In the genomic region with DNA sequence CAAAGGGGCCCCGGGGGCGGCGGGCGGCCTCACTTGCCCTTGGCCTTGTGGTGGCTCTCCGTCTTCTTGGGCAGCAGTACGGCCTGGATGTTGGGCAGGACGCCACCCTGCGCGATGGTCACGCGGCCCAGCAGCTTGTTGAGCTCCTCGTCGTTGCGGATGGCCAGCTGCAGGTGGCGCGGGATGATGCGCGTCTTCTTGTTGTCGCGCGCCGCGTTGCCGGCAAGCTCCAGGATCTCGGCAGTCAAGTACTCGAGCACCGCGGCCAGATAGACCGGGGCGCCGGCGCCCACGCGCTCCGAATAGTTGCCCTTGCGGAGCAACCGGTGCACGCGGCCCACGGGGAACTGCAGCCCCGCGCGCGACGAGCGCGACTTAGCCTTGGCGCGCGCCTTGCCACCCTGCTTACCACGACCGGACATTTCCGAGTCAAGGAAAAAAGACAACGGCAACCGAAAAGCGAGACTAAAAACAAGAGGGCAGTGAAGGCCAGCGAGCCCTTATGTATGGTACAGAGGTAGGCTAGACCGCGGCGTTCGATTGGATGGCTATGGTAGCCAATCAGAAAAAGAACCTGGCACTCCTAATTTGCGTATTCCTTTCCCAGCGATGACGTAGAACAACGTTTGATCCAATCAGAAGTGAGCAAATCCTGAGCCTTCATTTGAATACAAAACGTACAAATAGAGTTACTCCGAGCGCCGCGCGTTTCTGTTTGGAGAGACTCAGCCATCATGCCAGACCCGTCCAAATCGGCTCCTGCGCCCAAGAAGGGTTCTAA, we compare ENCODE assay signal across 8 cellular contexts. TPM values are rescaled to one million over a fixed set of nuclear protein-coding genes. Genes with fewer than 3 reads are reported as not detected.
DNase-seq lines count a peak whose midpoint lies in the region; ATAC-seq and TF ChIP-seq lines count a peak whose summit lies in the region.

No MANE protein-coding gene starts in this region.

- peaks cover 0 to 15% (median 3%) of the 10 kb centered on the region in 4 donors for H3K4me1 ChIP-seq in Peyer's patch

- peak; percentile 88 for ATAC-seq in GM21528 (IDR thresholded peaks at IDR 0.05; ENCODE audit: low FRiP score, unreplicated experiment)
- peak; percentile 90 for ATAC-seq in stimulated activated naive CD8-positive, alpha-beta T cell treated with anti-CD3 and anti-CD28 coated beads, Interleukin-15, Interleukin-2, amounts not matched to agents 100 U/mL and 50 U/mL, for 24 hours

- no peaks in the 10 kb centered on the region for H3K36me3 ChIP-seq in Peyer's patch

- H3K27me3 ChIP-seq in Peyer's patch: no peaks in the 10 kb centered on the region

- H3K27me3 Mint-ChIP-seq in activated T-helper 2 cell treated with anti-CD3 and anti-CD28 coated beads, Interferon-gamma antibody, Interleukin-2, Interleukin-4, amounts not matched to agents 10 μg/mL and 5 μg/mL and 100 μg/mL, durations not matched to agents 14 hours and 24 hours and 36 hours (ENCODE audit: low read depth): no peaks in the 10 kb centered on the region
- peaks cover 9% of the 10 kb centered on the region for H3K27me3 Mint-ChIP-seq in nephron (ENCODE audit: low read depth)

- peak overlapping the region; percentile 99 for H3K27ac Mint-ChIP-seq in activated T-helper 2 cell treated with anti-CD3 and anti-CD28 coated beads, Interferon-gamma antibody, Interleukin-2, Interleukin-4, amounts not matched to agents 10 μg/mL and 5 μg/mL and 100 μg/mL, durations not matched to agents 14 hours and 24 hours and 36 hours
- H3K27ac Mint-ChIP-seq in nephron: peak overlapping the region; percentile 83 to 97 (median 94)

- no peaks in the 10 kb centered on the region for H3K9me3 Mint-ChIP-seq in activated T-helper 2 cell treated with anti-CD3 and anti-CD28 coated beads, Interferon-gamma antibody, Interleukin-2, Interleukin-4, amounts not matched to agents 10 μg/mL and 5 μg/mL and 100 μg/mL, durations not matched to agents 14 hours and 24 hours and 36 hours
- no peaks in the 10 kb centered on the region for H3K9me3 Mint-ChIP-seq in nephron

- peaks cover 42% of the 10 kb centered on the region for H3K4me1 Mint-ChIP-seq in activated T-helper 2 cell treated with anti-CD3 and anti-CD28 coated beads, Interferon-gamma antibody, Interleukin-2, Interleukin-4, amounts not matched to agents 10 μg/mL and 5 μg/mL and 100 μg/mL, durations not matched to agents 14 hours and 24 hours and 36 hours (ENCODE audit: low read depth)
- peaks cover 25% of the 10 kb centered on the region for H3K4me1 Mint-ChIP-seq in nephron

- H3K4me3 ChIP-seq in Peyer's patch (peak overlapping the region; percentile 56 to 65 (median 58)), fibroblast of pulmonary artery (replicated peaks; ENCODE audit: low read depth, low read length) (peak overlapping the region; percentile 79)

- DNase-seq in DMS153 (lab: John Stamatoyannopoulos, UW): peak; percentile 100
- peak; percentile 100 for DNase-seq in HuH-7 (ENCODE audit: low spot score)
- DNase-seq in Peyer's patch: peak; percentile 86 to 95 (median 90)
- DNase-seq in activated T-helper 2 cell treated with anti-CD3 and anti-CD28 coated beads, Interferon-gamma antibody, Interleukin-2, Interleukin-4, amounts not matched to agents 10 μg/mL and 5 μg/mL and 100 μg/mL, durations not matched to agents 14 hours and 24 hours and 36 hours (ENCODE audit: low spot score): peak; percentile 89
- peak; percentile 99 for DNase-seq in fibroblast of pulmonary artery (ENCODE audit: low read depth)
- peak; percentile 80 for DNase-seq in stimulated activated naive CD8-positive, alpha-beta T cell treated with anti-CD3 and anti-CD28 coated beads, Interleukin-15, Interleukin-2, amounts not matched to agents 100 U/mL and 50 U/mL, for 24 hours

- H3K36me3 Mint-ChIP-seq in activated T-helper 2 cell treated with anti-CD3 and anti-CD28 coated beads, Interferon-gamma antibody, Interleukin-2, Interleukin-4, amounts not matched to agents 10 μg/mL and 5 μg/mL and 100 μg/mL, durations not matched to agents 14 hours and 24 hours and 36 hours (ENCODE audit: low read depth): peaks cover 23% of the 10 kb centered on the region
- H3K36me3 Mint-ChIP-seq in nephron (ENCODE audit: low read depth): peaks cover 7% of the 10 kb centered on the region

- peak overlapping the region; percentile 84 to 94 (median 90) for H3K27ac ChIP-seq in Peyer's patch

- TF ChIP-seq POLR2A in Peyer's patch (IDR thresholded peaks at IDR 0.05): peak; percentile 54 to 70

- TF ChIP-seq CTCF in Peyer's patch (IDR thresholded peaks at IDR 0.05): peak in 4 of 6 experiments; percentile 11 to 58 (median 48)
- no peak for TF ChIP-seq CTCF in fibroblast of pulmonary artery (IDR thresholded peaks at IDR 0.05; ENCODE audit: low read length, missing control alignments)
- peak in 2 of 3 experiments; percentile 27 to 42 for TF ChIP-seq CTCF in nephron (IDR thresholded peaks at IDR 0.05; ENCODE audit: unreplicated experiment in 3 of 3)

- intact Hi-C loops in activated T-helper 2 cell treated with anti-CD3 and anti-CD28 coated beads, Interferon-gamma antibody, Interleukin-2, Interleukin-4, amounts not matched to agents 10 μg/mL and 5 μg/mL and 100 μg/mL, durations not matched to agents 14 hours and 24 hours and 36 hours (cut with micrococcal nuclease): loop anchor here (1.0 to 5.0 kb wide), 5 partner anchors 51 to 375 kb away; a partner anchor contains a TSS

- no peaks in the 10 kb centered on the region for H3K9me3 ChIP-seq in Peyer's patch

- H3K4me3 Mint-ChIP-seq in activated T-helper 2 cell treated with anti-CD3 and anti-CD28 coated beads, Interferon-gamma antibody, Interleukin-2, Interleukin-4, amounts not matched to agents 10 μg/mL and 5 μg/mL and 100 μg/mL, durations not matched to agents 14 hours and 24 hours and 36 hours (ENCODE audit: low read depth): peak overlapping the region; percentile 98
- H3K4me3 Mint-ChIP-seq in nephron: peak overlapping the region; percentile 94 to 97 (median 96)

RNA-seq across cellular contexts. Expression of a gene that starts 29.6 kb away (rescaled TPM):
- total RNA-seq in Peyer's patch: 10 to 100 TPM; 28.9 to 38.9 (median 37.3) TPM
- total RNA-seq in activated T-helper 2 cell treated with anti-CD3 and anti-CD28 coated beads, Interferon-gamma antibody, Interleukin-2, Interleukin-4, amounts not matched to agents 10 μg/mL and 5 μg/mL and 100 μg/mL, durations not matched to agents 14 hours and 24 hours and 36 hours: 146 and 154 TPM in 2 replicates

RNA-seq across cellular contexts. Expression of a gene that starts 40.9 kb away (rescaled TPM):
- total RNA-seq in Peyer's patch: 1 to 10 TPM in 2 of 4 donors, not detected in 2; 2.5 to 2.7 TPM
- 2.3 and 2.7 TPM in 2 replicates for total RNA-seq in activated T-helper 2 cell treated with anti-CD3 and anti-CD28 coated beads, Interferon-gamma antibody, Interleukin-2, Interleukin-4, amounts not matched to agents 10 μg/mL and 5 μg/mL and 100 μg/mL, durations not matched to agents 14 hours and 24 hours and 36 hours

RNA-seq across cellular contexts. Expression of a gene that starts 51.0 kb away (rescaled TPM):
- 10 to 100 TPM; 29.6 to 62.6 (median 32.1) TPM for total RNA-seq in Peyer's patch
- total RNA-seq in activated T-helper 2 cell treated with anti-CD3 and anti-CD28 coated beads, Interferon-gamma antibody, Interleukin-2, Interleukin-4, amounts not matched to agents 10 μg/mL and 5 μg/mL and 100 μg/mL, durations not matched to agents 14 hours and 24 hours and 36 hours: 58.3 and 60.5 TPM in 2 replicates

Comparison
In these comparisons a context has a peak if more than half of its experiments do, and no peak if none do; other contexts are left out.
1. Peak in every context shown above with its lines: DNase-seq, ATAC-seq, H3K4me3 ChIP-seq and H3K27ac ChIP-seq.